In genomic region chr10:11936389-11937152, GRCh38 we compare ENCODE assay signal across 1 cellular context.
TF ChIP-seq lines count a peak whose summit lies in the region.

No MANE protein-coding gene starts in this region.

TF ChIP-seq in GM12878, 131 proteins besides CTCF, POLR2A, EP300 and RAD21 (continued from another document):
- TF ChIP-seq, protein P1, sequence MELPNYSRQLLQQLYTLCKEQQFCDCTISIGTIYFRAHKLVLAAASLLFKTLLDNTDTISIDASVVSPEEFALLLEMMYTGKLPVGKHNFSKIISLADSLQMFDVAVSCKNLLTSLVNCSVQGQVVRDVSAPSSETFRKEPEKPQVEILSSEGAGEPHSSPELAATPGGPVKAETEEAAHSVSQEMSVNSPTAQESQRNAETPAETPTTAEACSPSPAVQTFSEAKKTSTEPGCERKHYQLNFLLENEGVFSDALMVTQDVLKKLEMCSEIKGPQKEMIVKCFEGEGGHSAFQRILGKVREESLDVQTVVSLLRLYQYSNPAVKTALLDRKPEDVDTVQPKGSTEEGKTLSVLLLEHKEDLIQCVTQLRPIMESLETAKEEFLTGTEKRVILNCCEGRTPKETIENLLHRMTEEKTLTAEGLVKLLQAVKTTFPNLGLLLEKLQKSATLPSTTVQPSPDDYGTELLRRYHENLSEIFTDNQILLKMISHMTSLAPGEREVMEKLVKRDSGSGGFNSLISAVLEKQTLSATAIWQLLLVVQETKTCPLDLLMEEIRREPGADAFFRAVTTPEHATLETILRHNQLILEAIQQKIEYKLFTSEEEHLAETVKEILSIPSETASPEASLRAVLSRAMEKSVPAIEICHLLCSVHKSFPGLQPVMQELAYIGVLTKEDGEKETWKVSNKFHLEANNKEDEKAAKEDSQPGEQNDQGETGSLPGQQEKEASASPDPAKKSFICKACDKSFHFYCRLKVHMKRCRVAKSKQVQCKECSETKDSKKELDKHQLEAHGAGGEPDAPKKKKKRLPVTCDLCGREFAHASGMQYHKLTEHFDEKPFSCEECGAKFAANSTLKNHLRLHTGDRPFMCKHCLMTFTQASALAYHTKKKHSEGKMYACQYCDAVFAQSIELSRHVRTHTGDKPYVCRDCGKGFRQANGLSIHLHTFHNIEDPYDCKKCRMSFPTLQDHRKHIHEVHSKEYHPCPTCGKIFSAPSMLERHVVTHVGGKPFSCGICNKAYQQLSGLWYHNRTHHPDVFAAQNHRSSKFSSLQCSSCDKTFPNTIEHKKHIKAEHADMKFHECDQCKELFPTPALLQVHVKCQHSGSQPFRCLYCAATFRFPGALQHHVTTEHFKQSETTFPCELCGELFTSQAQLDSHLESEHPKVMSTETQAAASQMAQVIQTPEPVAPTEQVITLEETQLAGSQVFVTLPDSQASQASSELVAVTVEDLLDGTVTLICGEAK (IDR thresholded peaks at IDR 0.05; ENCODE audit: borderline replicate concordance), result no peak
- TF ChIP-seq SREBF1 (IDR thresholded peaks at IDR 0.05; ENCODE audit: low read length) (no peak), POLR2AphosphoS5 (IDR thresholded peaks at IDR 0.05; ENCODE audit: low read length) (no peak), NR2C1 (IDR thresholded peaks at IDR 0.05) (no peak), SPI1 (IDR thresholded peaks at IDR 0.05; ENCODE audit: borderline replicate concordance, insufficient read depth, low read depth, low read length) (no peak), ATF3 (IDR thresholded peaks at IDR 0.05; ENCODE audit: borderline replicate concordance, extremely low read depth, low read depth, low read length) (no peak), PKNOX1 (IDR thresholded peaks at IDR 0.05) (no peak), NBN (IDR thresholded peaks at IDR 0.05) (no peak), CBFB (IDR thresholded peaks at IDR 0.05; ENCODE audit: low read depth) (no peak), ESRRA (IDR thresholded peaks at IDR 0.05; ENCODE audit: low read length) (no peak), BMI1 (IDR thresholded peaks at IDR 0.05; ENCODE audit: borderline replicate concordance) (no peak), SMARCA5 (IDR thresholded peaks at IDR 0.05) (no peak), ATF7 (IDR thresholded peaks at IDR 0.05; ENCODE audit: low read depth) (no peak)
- TF ChIP-seq, protein P2, sequence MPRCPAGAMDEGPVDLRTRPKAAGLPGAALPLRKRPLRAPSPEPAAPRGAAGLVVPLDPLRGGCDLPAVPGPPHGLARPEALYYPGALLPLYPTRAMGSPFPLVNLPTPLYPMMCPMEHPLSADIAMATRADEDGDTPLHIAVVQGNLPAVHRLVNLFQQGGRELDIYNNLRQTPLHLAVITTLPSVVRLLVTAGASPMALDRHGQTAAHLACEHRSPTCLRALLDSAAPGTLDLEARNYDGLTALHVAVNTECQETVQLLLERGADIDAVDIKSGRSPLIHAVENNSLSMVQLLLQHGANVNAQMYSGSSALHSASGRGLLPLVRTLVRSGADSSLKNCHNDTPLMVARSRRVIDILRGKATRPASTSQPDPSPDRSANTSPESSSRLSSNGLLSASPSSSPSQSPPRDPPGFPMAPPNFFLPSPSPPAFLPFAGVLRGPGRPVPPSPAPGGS (IDR thresholded peaks at IDR 0.05; ENCODE audit: borderline replicate concordance, insufficient read depth, low read depth, low read length, poor library complexity, severe bottlenecking), result no peak
- TF ChIP-seq, protein P3, sequence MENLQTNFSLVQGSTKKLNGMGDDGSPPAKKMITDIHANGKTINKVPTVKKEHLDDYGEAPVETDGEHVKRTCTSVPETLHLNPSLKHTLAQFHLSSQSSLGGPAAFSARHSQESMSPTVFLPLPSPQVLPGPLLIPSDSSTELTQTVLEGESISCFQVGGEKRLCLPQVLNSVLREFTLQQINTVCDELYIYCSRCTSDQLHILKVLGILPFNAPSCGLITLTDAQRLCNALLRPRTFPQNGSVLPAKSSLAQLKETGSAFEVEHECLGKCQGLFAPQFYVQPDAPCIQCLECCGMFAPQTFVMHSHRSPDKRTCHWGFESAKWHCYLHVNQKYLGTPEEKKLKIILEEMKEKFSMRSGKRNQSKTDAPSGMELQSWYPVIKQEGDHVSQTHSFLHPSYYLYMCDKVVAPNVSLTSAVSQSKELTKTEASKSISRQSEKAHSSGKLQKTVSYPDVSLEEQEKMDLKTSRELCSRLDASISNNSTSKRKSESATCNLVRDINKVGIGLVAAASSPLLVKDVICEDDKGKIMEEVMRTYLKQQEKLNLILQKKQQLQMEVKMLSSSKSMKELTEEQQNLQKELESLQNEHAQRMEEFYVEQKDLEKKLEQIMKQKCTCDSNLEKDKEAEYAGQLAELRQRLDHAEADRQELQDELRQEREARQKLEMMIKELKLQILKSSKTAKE (IDR thresholded peaks at IDR 0.05; ENCODE audit: low read depth, poor library complexity, severe bottlenecking), result no peak
- TF ChIP-seq, protein P4, sequence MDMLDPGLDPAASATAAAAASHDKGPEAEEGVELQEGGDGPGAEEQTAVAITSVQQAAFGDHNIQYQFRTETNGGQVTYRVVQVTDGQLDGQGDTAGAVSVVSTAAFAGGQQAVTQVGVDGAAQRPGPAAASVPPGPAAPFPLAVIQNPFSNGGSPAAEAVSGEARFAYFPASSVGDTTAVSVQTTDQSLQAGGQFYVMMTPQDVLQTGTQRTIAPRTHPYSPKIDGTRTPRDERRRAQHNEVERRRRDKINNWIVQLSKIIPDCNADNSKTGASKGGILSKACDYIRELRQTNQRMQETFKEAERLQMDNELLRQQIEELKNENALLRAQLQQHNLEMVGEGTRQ (IDR thresholded peaks at IDR 0.05; ENCODE audit: borderline replicate concordance, low read depth, low read length), result no peak
TF ChIP-seq in GM12878: peak in this region for 0.
